1 cellular context compared by ENCODE assay signal in genomic region chr3:8658326-8659212, GRCh38.
TF ChIP-seq lines count a peak whose summit lies in the region.

No MANE protein-coding gene starts in this region.

TF ChIP-seq in GM23338, 12 proteins besides CTCF, POLR2A, EP300 and RAD21 (continued from another document):
- TF ChIP-seq, protein P1, sequence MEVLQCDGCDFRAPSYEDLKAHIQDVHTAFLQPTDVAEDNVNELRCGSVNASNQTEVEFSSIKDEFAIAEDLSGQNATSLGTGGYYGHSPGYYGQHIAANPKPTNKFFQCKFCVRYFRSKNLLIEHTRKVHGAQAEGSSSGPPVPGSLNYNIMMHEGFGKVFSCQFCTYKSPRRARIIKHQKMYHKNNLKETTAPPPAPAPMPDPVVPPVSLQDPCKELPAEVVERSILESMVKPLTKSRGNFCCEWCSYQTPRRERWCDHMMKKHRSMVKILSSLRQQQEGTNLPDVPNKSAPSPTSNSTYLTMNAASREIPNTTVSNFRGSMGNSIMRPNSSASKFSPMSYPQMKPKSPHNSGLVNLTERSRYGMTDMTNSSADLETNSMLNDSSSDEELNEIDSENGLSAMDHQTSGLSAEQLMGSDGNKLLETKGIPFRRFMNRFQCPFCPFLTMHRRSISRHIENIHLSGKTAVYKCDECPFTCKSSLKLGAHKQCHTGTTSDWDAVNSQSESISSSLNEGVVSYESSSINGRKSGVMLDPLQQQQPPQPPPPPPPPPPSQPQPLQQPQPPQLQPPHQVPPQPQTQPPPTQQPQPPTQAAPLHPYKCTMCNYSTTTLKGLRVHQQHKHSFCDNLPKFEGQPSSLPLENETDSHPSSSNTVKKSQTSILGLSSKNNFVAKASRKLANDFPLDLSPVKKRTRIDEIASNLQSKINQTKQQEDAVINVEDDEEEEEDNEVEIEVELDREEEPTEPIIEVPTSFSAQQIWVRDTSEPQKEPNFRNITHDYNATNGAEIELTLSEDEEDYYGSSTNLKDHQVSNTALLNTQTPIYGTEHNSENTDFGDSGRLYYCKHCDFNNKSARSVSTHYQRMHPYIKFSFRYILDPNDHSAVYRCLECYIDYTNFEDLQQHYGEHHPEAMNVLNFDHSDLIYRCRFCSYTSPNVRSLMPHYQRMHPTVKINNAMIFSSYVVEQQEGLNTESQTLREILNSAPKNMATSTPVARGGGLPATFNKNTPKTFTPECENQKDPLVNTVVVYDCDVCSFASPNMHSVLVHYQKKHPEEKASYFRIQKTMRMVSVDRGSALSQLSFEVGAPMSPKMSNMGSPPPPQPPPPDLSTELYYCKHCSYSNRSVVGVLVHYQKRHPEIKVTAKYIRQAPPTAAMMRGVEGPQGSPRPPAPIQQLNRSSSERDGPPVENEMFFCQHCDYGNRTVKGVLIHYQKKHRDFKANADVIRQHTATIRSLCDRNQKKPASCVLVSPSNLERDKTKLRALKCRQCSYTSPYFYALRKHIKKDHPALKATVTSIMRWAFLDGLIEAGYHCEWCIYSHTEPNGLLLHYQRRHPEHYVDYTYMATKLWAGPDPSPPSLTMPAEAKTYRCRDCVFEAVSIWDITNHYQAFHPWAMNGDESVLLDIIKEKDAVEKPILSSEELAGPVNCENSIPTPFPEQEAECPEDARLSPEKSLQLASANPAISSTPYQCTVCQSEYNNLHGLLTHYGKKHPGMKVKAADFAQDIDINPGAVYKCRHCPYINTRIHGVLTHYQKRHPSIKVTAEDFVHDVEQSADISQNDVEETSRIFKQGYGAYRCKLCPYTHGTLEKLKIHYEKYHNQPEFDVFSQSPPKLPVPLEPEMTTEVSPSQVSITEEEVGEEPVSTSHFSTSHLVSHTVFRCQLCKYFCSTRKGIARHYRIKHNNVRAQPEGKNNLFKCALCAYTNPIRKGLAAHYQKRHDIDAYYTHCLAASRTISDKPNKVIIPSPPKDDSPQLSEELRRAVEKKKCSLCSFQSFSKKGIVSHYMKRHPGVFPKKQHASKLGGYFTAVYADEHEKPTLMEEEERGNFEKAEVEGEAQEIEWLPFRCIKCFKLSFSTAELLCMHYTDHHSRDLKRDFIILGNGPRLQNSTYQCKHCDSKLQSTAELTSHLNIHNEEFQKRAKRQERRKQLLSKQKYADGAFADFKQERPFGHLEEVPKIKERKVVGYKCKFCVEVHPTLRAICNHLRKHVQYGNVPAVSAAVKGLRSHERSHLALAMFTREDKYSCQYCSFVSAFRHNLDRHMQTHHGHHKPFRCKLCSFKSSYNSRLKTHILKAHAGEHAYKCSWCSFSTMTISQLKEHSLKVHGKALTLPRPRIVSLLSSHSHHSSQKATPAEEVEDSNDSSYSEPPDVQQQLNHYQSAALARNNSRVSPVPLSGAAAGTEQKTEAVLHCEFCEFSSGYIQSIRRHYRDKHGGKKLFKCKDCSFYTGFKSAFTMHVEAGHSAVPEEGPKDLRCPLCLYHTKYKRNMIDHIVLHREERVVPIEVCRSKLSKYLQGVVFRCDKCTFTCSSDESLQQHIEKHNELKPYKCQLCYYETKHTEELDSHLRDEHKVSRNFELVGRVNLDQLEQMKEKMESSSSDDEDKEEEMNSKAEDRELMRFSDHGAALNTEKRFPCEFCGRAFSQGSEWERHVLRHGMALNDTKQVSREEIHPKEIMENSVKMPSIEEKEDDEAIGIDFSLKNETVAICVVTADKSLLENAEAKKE (CRISPR knock-in tag; IDR thresholded peaks at IDR 0.05): no peak
- TF ChIP-seq ZNF114 (CRISPR knock-in tag; IDR thresholded peaks at IDR 0.05) (no peak), ETS1 (IDR thresholded peaks at IDR 0.05) (no peak), JUNB (IDR thresholded peaks at IDR 0.05; ENCODE audit: unreplicated experiment) (no peak)
